ENCODE assay signal across 8 cellular contexts in the genomic region with DNA sequence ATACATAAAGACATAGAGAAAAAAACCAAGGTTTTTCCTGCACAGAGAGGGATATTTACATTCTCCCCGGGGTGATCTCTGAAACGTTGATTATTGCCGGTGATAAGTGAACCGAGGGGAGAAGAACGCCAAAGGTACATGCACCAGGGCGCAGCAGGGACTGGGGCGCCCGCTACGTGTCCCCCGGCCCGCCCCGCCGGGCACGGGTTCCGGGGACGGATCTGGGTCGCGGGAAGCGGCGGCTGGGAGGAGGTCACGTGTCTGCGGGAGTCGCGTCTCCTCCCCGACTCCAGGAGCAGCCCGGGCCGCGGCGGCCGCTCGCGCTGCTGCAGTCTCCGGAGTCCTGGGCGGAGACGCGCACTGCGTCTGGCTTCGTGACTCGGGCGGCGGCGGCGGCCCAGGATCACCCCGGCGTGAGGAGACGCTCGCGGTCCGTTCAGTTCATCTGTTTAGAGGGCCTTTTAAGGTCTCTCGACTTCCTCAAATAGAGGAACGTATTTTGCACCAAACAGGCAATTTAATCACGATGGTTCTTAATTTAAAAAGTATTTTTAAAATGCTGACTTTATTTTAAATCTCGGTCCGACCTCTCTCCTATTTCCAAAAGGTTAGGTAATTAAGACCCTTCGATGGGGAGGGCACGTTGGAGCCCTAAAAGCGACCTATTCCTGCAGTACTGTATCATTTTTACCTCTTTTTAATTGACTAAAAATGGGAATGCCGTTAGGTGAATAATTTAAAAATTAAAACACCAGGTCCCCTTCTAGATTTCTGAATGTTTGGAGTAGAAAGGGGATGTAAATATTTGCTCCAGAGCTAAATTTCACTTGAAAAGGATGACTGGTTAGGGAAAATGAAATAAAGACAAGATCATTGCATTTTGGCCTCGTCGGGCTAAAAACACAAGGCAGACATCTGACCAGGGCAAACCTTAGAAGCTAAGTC. TPM values are rescaled to one million over a fixed set of nuclear protein-coding genes. Genes with fewer than 3 reads are reported as not detected.
DNase-seq lines count a peak whose midpoint lies in the region; ATAC-seq and TF ChIP-seq lines count a peak whose summit lies in the region.

No MANE protein-coding gene starts in this region.

- H3K9ac ChIP-seq in ES-I3 (ENCODE audit: low read depth, low read length) = peak overlapping the region; percentile 82

- H3K36me3 ChIP-seq in ES-I3 (ENCODE audit: insufficient read depth, low read length) = no peaks in the 10 kb centered on the region

- no peaks in the 10 kb centered on the region for H3K9me3 ChIP-seq in ES-I3 (ENCODE audit: control insufficient read depth, insufficient read depth, low read length)

- H3K4me1 ChIP-seq in ES-I3 (ENCODE audit: insufficient read depth, low read length) = peaks cover 6% of the 10 kb centered on the region; the same call in 1 of the 2 replicates

- no peaks in the 10 kb centered on the region for H3K27me3 ChIP-seq in dorsolateral prefrontal cortex

- ATAC-seq in GM21723 (IDR thresholded peaks at IDR 0.05; ENCODE audit: unreplicated experiment) (peak; percentile 44), left lobe of liver (peak; percentile 71)

- H3K4me3 ChIP-seq in LNCaP clone FGC (ENCODE audit: low read depth, low read length) (peak overlapping the region; percentile 57), dorsolateral prefrontal cortex (peak overlapping the region; percentile 47 to 93 (median 80))

- TF ChIP-seq CTCF in LNCaP clone FGC (IDR thresholded peaks at IDR 0.05; ENCODE audit: control insufficient read depth, extremely low read depth, insufficient read depth) (0 out of 2 replicates have a peak, but pooled peaks have one; percentile 15), dorsolateral prefrontal cortex (IDR thresholded peaks at IDR 0.05 in 54 of 56, conservative IDR thresholded peaks at IDR 0.05 in 2 of 56; ENCODE audit: low read depth in 1 of 56, partially characterized antibody in 56 of 56) (peak in 28 of 56 donors; percentile 5 to 43 (median 21))

- H3K27ac ChIP-seq in dorsolateral prefrontal cortex = peak overlapping the region; percentile 84 to 100 (median 99)

- intact Hi-C loops in dorsolateral prefrontal cortex (cut with DNase I) = loop anchor here (2.0 to 10.0 kb wide), 6 partner anchors 68 to 398 kb away; a partner anchor contains a TSS

- DNase-seq in LNCaP clone FGC (ENCODE audit: low read depth) = no peak
- DNase-seq in T1000 (lab: John Stamatoyannopoulos, UW) = peak; percentile 73
- DNase-seq in dorsolateral prefrontal cortex = peak; percentile 75 to 92 (median 86)
- DNase-seq in left lobe of liver (ENCODE audit: low spot score) = peak; percentile 76
- peak; percentile 32 for DNase-seq in stimulated activated CD4-positive, alpha-beta T cell treated with anti-CD3 and anti-CD28 coated beads, Interleukin-1b, Interleukin-23, amount 100 ng/mL, for 48 hours
- no peak for DNase-seq in GOT3 (lab: John Stamatoyannopoulos, UW)

RNA-seq across cellular contexts. Expression of a gene that starts 1.8 kb away (rescaled TPM):
- total RNA-seq in dorsolateral prefrontal cortex (100 to 1,000 TPM in 109 of 120 experiments, 10 to 100 TPM in 11; 75.0 to 217 (median 136) TPM), left lobe of liver (1.9 TPM)

Comparison
In these comparisons a context has a peak if more than half of its experiments do, and no peak if none do; other contexts are left out.
1. DNase-seq: peak in T1000 (single experiment), dorsolateral prefrontal cortex (10 of 10), left lobe of liver (single experiment) and stimulated activated CD4-positive, alpha-beta T cell treated with anti-CD3 and anti-CD28 coated beads, Interleukin-1b, Interleukin-23, amount 100 ng/mL, for 48 hours (single experiment); none in LNCaP clone FGC (single experiment) and GOT3 (single experiment).
2. RNA of a gene that starts 1.8 kb away (total RNA-seq): 75.0 to 217 TPM in dorsolateral prefrontal cortex; 1.9 TPM in left lobe of liver (single experiment); every median in the first group is over 10 times any median in the second.